Comparison of ENCODE assay signal across 2 cellular contexts in genomic region chr3:128068156-128068620, GRCh38.
TF ChIP-seq lines count a peak whose summit lies in the region.

No MANE protein-coding gene starts in this region.

TF ChIP-seq in K562, 482 proteins besides CTCF, POLR2A, EP300 and RAD21:
- no peak for TF ChIP-seq BRCA1 (IDR thresholded peaks at IDR 0.05)
- TF ChIP-seq BRCA1 (CRISPR knock-in tag; IDR thresholded peaks at IDR 0.05) = no peak
- TF ChIP-seq ZNF695 (CRISPR knock-in tag; IDR thresholded peaks at IDR 0.05) = no peak
- TF ChIP-seq POLR2G (IDR thresholded peaks at IDR 0.05; ENCODE audit: low read depth, low read length) = peak; percentile 53
- TF ChIP-seq RBFOX2 (IDR thresholded peaks at IDR 0.05; ENCODE audit: low read depth, low read length) = peak; percentile 47; the same call in 1 of the 2 replicates
- peak; percentile 24; the same call in 1 of the 2 replicates for TF ChIP-seq MAX (CRISPR knock-in tag; IDR thresholded peaks at IDR 0.05)
- TF ChIP-seq POLR2B (IDR thresholded peaks at IDR 0.05; ENCODE audit: low read depth, partially characterized antibody) = peak; percentile 17
- TF ChIP-seq BACH1 (tag; IDR thresholded peaks at IDR 0.05) = no peak
- TF ChIP-seq CHD4 (IDR thresholded peaks at IDR 0.05; ENCODE audit: insufficient read depth, insufficient replicate concordance, low read depth, low read length, poor library complexity, severe bottlenecking) = no peak
- TF ChIP-seq NR2C2 (CRISPR knock-in tag; IDR thresholded peaks at IDR 0.05) = peak; percentile 8; the same call in 1 of the 2 replicates
- TF ChIP-seq NR2C2 (tag; IDR thresholded peaks at IDR 0.05) = no peak
- TF ChIP-seq SUPT5H (IDR thresholded peaks at IDR 0.05) = 0 out of 2 replicates have a peak, but pooled peaks have one; percentile 38
- no peak for TF ChIP-seq TFE3 (CRISPR knock-in tag; IDR thresholded peaks at IDR 0.05)
- TF ChIP-seq ZBTB7A (IDR thresholded peaks at IDR 0.05; ENCODE audit: borderline replicate concordance, control insufficient read depth, low read depth, low read length) = peak; percentile 65
- TF ChIP-seq ZBTB33 (CRISPR knock-in tag; IDR thresholded peaks at IDR 0.05) = 0 out of 2 replicates have a peak, but pooled peaks have one; percentile 21
- TF ChIP-seq TFAP4 (CRISPR knock-in tag; IDR thresholded peaks at IDR 0.05; ENCODE audit: borderline replicate concordance) = peak; percentile 60; the same call in 1 of the 2 replicates
- TF ChIP-seq ZBTB49 (CRISPR knock-in tag; IDR thresholded peaks at IDR 0.05; ENCODE audit: borderline replicate concordance) = no peak
- peak; percentile 74 for TF ChIP-seq MYC (IDR thresholded peaks at IDR 0.05; ENCODE audit: low read depth, low read length)
- TF ChIP-seq MYC (CRISPR knock-in tag; IDR thresholded peaks at IDR 0.05; ENCODE audit: borderline replicate concordance, low read depth) = no peak

TF ChIP-seq in HepG2, 621 proteins besides CTCF, POLR2A, EP300 and RAD21:
- TF ChIP-seq ZBTB43 (CRISPR knock-in tag; conservative IDR thresholded peaks at IDR 0.05) (no peak), KDM1A (CRISPR knock-in tag; IDR thresholded peaks at IDR 0.05) (no peak), FUBP1 (CRISPR knock-in tag; IDR thresholded peaks at IDR 0.05; ENCODE audit: borderline replicate concordance) (no peak), RXRA (CRISPR knock-in tag; IDR thresholded peaks at IDR 0.05) (no peak), ZNF674 (CRISPR knock-in tag; IDR thresholded peaks at IDR 0.05; ENCODE audit: low read depth) (no peak), ARID3A (IDR thresholded peaks at IDR 0.05; ENCODE audit: low read depth, low read length) (no peak), SMAD1 (CRISPR knock-in tag; IDR thresholded peaks at IDR 0.05; ENCODE audit: borderline replicate concordance, low read depth) (no peak), ZFP41 (CRISPR knock-in tag; IDR thresholded peaks at IDR 0.05; ENCODE audit: borderline replicate concordance) (no peak), CEBPG (CRISPR knock-in tag; IDR thresholded peaks at IDR 0.05) (no peak), MEF2D (CRISPR knock-in tag; IDR thresholded peaks at IDR 0.05) (no peak), ZBTB38 (CRISPR knock-in tag; IDR thresholded peaks at IDR 0.05) (peak; percentile 55; the same call in 1 of the 2 replicates), RARA (CRISPR knock-in tag; IDR thresholded peaks at IDR 0.05) (no peak), AGO2 (optimal IDR thresholded peaks at IDR 0.05; ENCODE audit: low read depth, low read length) (peak; percentile 64), ZNF687 (CRISPR knock-in tag; IDR thresholded peaks at IDR 0.05) (peak; percentile 23; the same call in 1 of the 2 replicates), POLR2AphosphoS2 (IDR thresholded peaks at IDR 0.05; ENCODE audit: low read depth, low read length) (peak; percentile 79; the same call in 1 of the 2 replicates), ZFP91 (CRISPR knock-in tag; IDR thresholded peaks at IDR 0.05; ENCODE audit: borderline replicate concordance) (0 out of 2 replicates have a peak, but pooled peaks have one; percentile 26), HNRNPL (IDR thresholded peaks at IDR 0.05; ENCODE audit: low read depth, low read length) (0 out of 2 replicates have a peak, but pooled peaks have one; percentile 30)
